ENCODE assay signal across 8 cellular contexts in the genomic region with DNA sequence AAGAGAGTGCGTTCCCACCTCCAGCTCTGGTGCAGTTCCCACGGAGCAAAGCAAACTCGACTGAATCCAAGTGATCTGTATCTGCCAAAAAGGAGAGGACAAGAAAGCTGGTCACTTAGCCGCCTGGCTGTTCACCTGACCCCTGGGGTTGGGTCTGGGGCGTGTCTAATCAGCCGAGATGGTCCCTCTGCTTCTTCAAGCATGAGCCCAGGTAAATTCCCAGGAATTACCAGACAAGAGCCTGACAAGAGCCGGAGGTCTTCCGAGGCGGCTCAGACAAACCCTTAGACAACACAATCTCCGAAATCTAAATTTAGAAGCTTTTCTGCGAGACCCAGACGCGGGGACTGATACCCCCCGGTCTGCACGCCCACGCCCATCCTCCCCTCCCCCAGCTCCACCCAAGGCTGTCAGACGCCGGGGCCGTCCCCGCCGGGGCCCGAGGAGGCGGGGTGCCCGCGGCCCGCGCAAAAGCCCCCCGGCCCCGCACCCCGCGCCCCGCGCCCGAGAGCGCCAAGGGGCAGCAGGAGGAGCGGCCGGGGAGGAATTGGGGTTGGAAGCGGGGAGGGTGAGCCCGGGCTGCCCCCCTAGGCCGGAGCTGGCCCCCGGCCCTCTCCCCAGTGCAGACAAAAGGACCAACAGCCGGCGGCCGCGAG. TPM values are rescaled to one million over a fixed set of nuclear protein-coding genes. Genes with fewer than 3 reads are reported as not detected.
DNase-seq lines count a peak whose midpoint lies in the region; ATAC-seq and TF ChIP-seq lines count a peak whose summit lies in the region.

No MANE protein-coding gene starts in this region.

- POLR2A ChIA-PET in naive thymus-derived CD8-positive, alpha-beta T cell (lab: Charles Lee), result interaction anchor here (1.0 to 5.9 kb wide), 9 partner anchors 12 to 75 kb away, joined by 3 to 121 read pairs (median 9); a partner anchor contains a TSS

- H3K27ac ChIP-seq in esophagus (ENCODE audit: low read depth in 2 of 2, low read length in 1 of 2), result peak overlapping the region; percentile 75 to 80
- H3K27ac ChIP-seq in temporal lobe (ENCODE audit: low read depth, low read length), result peak overlapping the region; percentile 56

- no peaks in the 10 kb centered on the region for H3K36me3 Mint-ChIP-seq in HFFc6 (ENCODE audit: low read depth)
- H3K36me3 Mint-ChIP-seq in naive thymus-derived CD8-positive, alpha-beta T cell, result peaks cover 6 to 11% (median 7%) of the 10 kb centered on the region in 3 donors

- H3K9me3 ChIP-seq in esophagus (ENCODE audit: control insufficient read depth in 2 of 2, insufficient read depth in 1 of 2, low read depth in 1 of 2, low read length in 1 of 2), result no peaks in the 10 kb centered on the region

- 1% methylated on average over 45 of the region's 45 CpGs for WGBS in esophagus, 2 donors

- DNase-seq in GM12865 (ENCODE audit: low read depth) (peak; percentile 50), HFFc6 (no peak), NCI-H2171 treated with DMSO at 0.1 percent for 48 hours (lab: John Stamatoyannopoulos, UW) (peak; percentile 65), activated T-cell treated with anti-CD3 and anti-CD28 coated beads for 4 hours (peak; percentile 58), NCI-H2107 treated with DMSO at 0.1 percent for 48 hours (lab: John Stamatoyannopoulos, UW; ENCODE audit: unreplicated experiment) (no peak)
- peak in 9 of 10 donors; percentile 35 to 73 (median 47) for DNase-seq in naive thymus-derived CD8-positive, alpha-beta T cell

- ATAC-seq in naive thymus-derived CD8-positive, alpha-beta T cell, result peak in 1 of 2 donors; percentile 22

- H3K27me3 Mint-ChIP-seq in HFFc6 (ENCODE audit: insufficient read depth), result no peaks in the 10 kb centered on the region
- peaks cover 0 to 2% (median 0%) of the 10 kb centered on the region in 5 donors for H3K27me3 Mint-ChIP-seq in naive thymus-derived CD8-positive, alpha-beta T cell

- H3K27ac Mint-ChIP-seq in HFFc6, result peak overlapping the region; percentile 52
- H3K27ac Mint-ChIP-seq in naive thymus-derived CD8-positive, alpha-beta T cell, result peak overlapping the region; percentile 67 to 94 (median 90)

- H3K36me3 ChIP-seq in esophagus (ENCODE audit: control insufficient read depth in 2 of 2, insufficient read depth in 2 of 2, low read length in 1 of 2), result no peaks in the 10 kb centered on the region

- peak overlapping the region; percentile 84 for H3K4me3 Mint-ChIP-seq in HFFc6
- peak overlapping the region; percentile 84 to 91 (median 88) for H3K4me3 Mint-ChIP-seq in naive thymus-derived CD8-positive, alpha-beta T cell

- H3K27me3 ChIP-seq in esophagus (ENCODE audit: control insufficient read depth in 1 of 2, insufficient read depth in 2 of 2, low read length in 2 of 2), result no peaks in the 10 kb centered on the region

- H3K4me3 ChIP-seq in GM12865 (ENCODE audit: low read depth, low read length) (peak overlapping the region; percentile 91), esophagus (ENCODE audit: low read depth in 1 of 2, low read length in 2 of 2) (peak overlapping the region; percentile 83 to 90)

- H3K4me1 ChIP-seq in esophagus (ENCODE audit: control insufficient read depth in 2 of 2, insufficient read depth in 2 of 2, low read length in 1 of 2), result peaks cover 0 to 3% of the 10 kb centered on the region in 2 donors

- no peaks in the 10 kb centered on the region for H3K9me3 Mint-ChIP-seq in HFFc6
- H3K9me3 Mint-ChIP-seq in naive thymus-derived CD8-positive, alpha-beta T cell, result peaks cover 0 to 2% (median 0%) of the 10 kb centered on the region in 9 donors

- peaks cover 25% of the 10 kb centered on the region for H3K4me1 Mint-ChIP-seq in HFFc6 (ENCODE audit: low read depth)
- peaks cover 38 to 58% (median 56%) of the 10 kb centered on the region in 4 donors for H3K4me1 Mint-ChIP-seq in naive thymus-derived CD8-positive, alpha-beta T cell

- TF ChIP-seq CTCF in GM12865 (IDR thresholded peaks at IDR 0.05; ENCODE audit: insufficient read depth, low read depth, low read length, missing control alignments) (peak; percentile 46), HFFc6 (IDR thresholded peaks at IDR 0.05) (no peak)

RNA-seq across cellular contexts. Expression of a gene that starts 0.7 kb away (rescaled TPM):
- 1 to 10 TPM; 4.1 to 6.2 (median 4.7) TPM for total RNA-seq in HFFc6 (2021; fragmentation: NEBNext Ultra II Directional; extraction: Animal tissue kit (Norgen Biotek cat#: 25700))
- 1 to 10 TPM; 3.5 to 4.0 TPM for polyA plus RNA-seq in esophagus
- total RNA-seq in naive thymus-derived CD8-positive, alpha-beta T cell, result 1 to 10 TPM; 4.3 to 5.1 TPM
- polyA plus RNA-seq in naive thymus-derived CD8-positive, alpha-beta T cell, result 1 to 10 TPM; 4.3 to 5.4 (median 4.9) TPM
- total RNA-seq in temporal lobe, result 29.7 TPM

RNA-seq across cellular contexts. Expression of a gene that starts 12.0 kb away (rescaled TPM):
- 100 to 1,000 TPM; 113 to 136 (median 125) TPM for total RNA-seq in HFFc6 (2021; fragmentation: NEBNext Ultra II Directional; extraction: Animal tissue kit (Norgen Biotek cat#: 25700))
- polyA plus RNA-seq in esophagus, result 100 to 1,000 TPM in 1 of 2 donors, 10 to 100 TPM in 1; 78.8 to 101 TPM
- total RNA-seq in naive thymus-derived CD8-positive, alpha-beta T cell, result 100 to 1,000 TPM; 270 to 298 TPM
- 100 to 1,000 TPM; 115 to 161 (median 115) TPM for polyA plus RNA-seq in naive thymus-derived CD8-positive, alpha-beta T cell
- 112 TPM for total RNA-seq in temporal lobe

RNA-seq across cellular contexts. Expression of a gene that starts 37.5 kb away (rescaled TPM):
- 10 to 100 TPM; 14.9 to 19.0 (median 17.2) TPM for total RNA-seq in HFFc6 (2021; fragmentation: NEBNext Ultra II Directional; extraction: Animal tissue kit (Norgen Biotek cat#: 25700))
- 1 to 10 TPM; 4.7 to 6.4 TPM for polyA plus RNA-seq in esophagus
- total RNA-seq in naive thymus-derived CD8-positive, alpha-beta T cell, result 10 to 100 TPM; 34.2 to 35.6 TPM
- polyA plus RNA-seq in naive thymus-derived CD8-positive, alpha-beta T cell, result 1 to 10 TPM; 4.8 to 8.5 (median 7.5) TPM
- total RNA-seq in temporal lobe, result 8.4 TPM

Comparison
In these comparisons a context has a peak if more than half of its experiments do, and no peak if none do; other contexts are left out.
1. DNase-seq: peak in GM12865 (single experiment), NCI-H2171 treated with DMSO at 0.1 percent for 48 hours (single experiment), activated T-cell treated with anti-CD3 and anti-CD28 coated beads for 4 hours (single experiment) and naive thymus-derived CD8-positive, alpha-beta T cell (9 of 10); none in HFFc6 (single experiment) and NCI-H2107 treated with DMSO at 0.1 percent for 48 hours (single experiment).